ENCODE assay signal across 15 cellular contexts in the genomic region with DNA sequence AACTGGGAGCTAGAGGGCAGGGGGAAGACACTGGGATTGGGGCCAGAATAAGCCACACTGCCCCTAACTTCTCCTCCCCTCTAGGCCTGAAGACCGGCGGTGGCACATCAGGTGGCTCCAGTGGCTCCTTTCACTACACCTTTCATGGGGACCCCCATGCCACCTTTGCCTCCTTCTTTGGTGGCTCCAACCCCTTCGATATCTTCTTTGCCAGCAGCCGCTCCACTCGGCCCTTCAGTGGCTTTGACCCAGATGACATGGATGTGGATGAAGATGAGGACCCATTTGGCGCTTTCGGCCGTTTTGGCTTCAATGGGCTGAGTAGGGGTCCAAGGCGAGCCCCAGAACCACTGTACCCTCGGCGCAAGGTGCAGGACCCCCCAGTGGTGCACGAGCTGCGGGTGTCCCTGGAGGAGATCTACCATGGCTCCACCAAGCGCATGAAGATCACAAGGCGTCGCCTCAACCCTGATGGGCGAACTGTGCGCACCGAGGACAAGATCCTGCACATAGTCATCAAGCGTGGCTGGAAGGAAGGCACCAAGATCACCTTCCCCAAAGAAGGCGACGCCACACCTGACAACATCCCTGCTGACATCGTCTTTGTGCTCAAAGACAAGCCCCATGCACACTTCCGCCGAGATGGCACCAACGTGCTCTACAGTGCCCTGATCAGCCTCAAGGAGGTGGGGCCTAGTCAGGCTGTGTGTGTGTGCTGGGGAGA. TPM values are rescaled to one million over a fixed set of nuclear protein-coding genes. Genes with fewer than 3 reads are reported as not detected.
DNase-seq lines count a peak whose midpoint lies in the region; ATAC-seq and TF ChIP-seq lines count a peak whose summit lies in the region.
"Had no signal": no experiment of that assay in that cellular context is flagged by ENCODE, and none has a peak within 500 bp of the region (broad histone marks: within the 10 kb centered on the region; RNA-seq: fewer than 3 reads in every experiment).

No MANE protein-coding gene starts in this region.

- H3K36me3 ChIP-seq in adipocyte (ENCODE audit: control insufficient read depth, insufficient read depth, low read length, severe bottlenecking) (peaks cover 16% of the 10 kb centered on the region), smooth muscle cell (ENCODE audit: low read depth) (no peaks in the 10 kb centered on the region)

- H4K20me1 ChIP-seq in smooth muscle cell (ENCODE audit: low read depth), result peaks cover 9% of the 10 kb centered on the region

- H3K4me1 ChIP-seq in adipocyte (ENCODE audit: control insufficient read depth, insufficient read depth, low read length) (peaks cover 79% of the 10 kb centered on the region), smooth muscle cell (ENCODE audit: low read depth) (peaks cover 40% of the 10 kb centered on the region)

- H3K79me2 ChIP-seq in smooth muscle cell (ENCODE audit: low read depth), result no peaks in the 10 kb centered on the region

- H3K4me3 ChIP-seq in adipocyte (ENCODE audit: low read length) (peak overlapping the region; percentile 33), smooth muscle cell (no peak overlapping the region)
- H3K4me3 ChIP-seq: dorsolateral prefrontal cortex, lung had no signal

- TF ChIP-seq CTCF in GM13976 (IDR thresholded peaks at IDR 0.05; ENCODE audit: borderline replicate concordance, control extremely low read depth, extremely low read depth, insufficient read depth, missing control alignments) (no peak), smooth muscle cell (IDR thresholded peaks at IDR 0.05; ENCODE audit: borderline replicate concordance, insufficient read depth, poor library complexity, severe bottlenecking) (no peak)

- in situ Hi-C loops in GM13976 (cut with MboI; ENCODE audit: low sequenced_read_pairs, unreplicated experiment), result no loop called here

- ATAC-seq in GM18870 (IDR thresholded peaks at IDR 0.05; ENCODE audit: unreplicated experiment), result no peak
- no peak for ATAC-seq in HG03139 (IDR thresholded peaks at IDR 0.05; ENCODE audit: unreplicated experiment)
- ATAC-seq: Panc1; stimulated activated memory B cell treated with anti-CD40 and anti-IgM and Interleukin-4, amounts not matched to agents 10 μg/mL and 1 μg/mL and 100 μg/mL, for 72 hours; WTC11 had no signal

- peak overlapping the region; percentile 76 for H3K4me2 ChIP-seq in smooth muscle cell

- peaks cover 40% of the 10 kb centered on the region for H3F3A ChIP-seq in smooth muscle cell (ENCODE audit: low read depth)

- H3K9me3 ChIP-seq in adipocyte (ENCODE audit: control insufficient read depth, low read length), result no peaks in the 10 kb centered on the region
- no peaks in the 10 kb centered on the region for H3K9me3 ChIP-seq in smooth muscle cell (replicated peaks; ENCODE audit: low read depth)

- 97% methylated on average over 26 of the region's 26 CpGs for WGBS in smooth muscle cell (ENCODE audit: low lambda C conversion rate)

- no peak overlapping the region for H3K9ac ChIP-seq in adipocyte (ENCODE audit: low read length)
- peak overlapping the region; percentile 35 for H3K9ac ChIP-seq in smooth muscle cell (ENCODE audit: low read depth)

- DNase-seq in GM13976 (ENCODE audit: low spot score) (peak; percentile 3), adipocyte (ENCODE audit: low read depth) (no peak), hepatic stellate cell (ENCODE audit: low spot score) (peak; percentile 0), smooth muscle cell (lab: John Stamatoyannopoulos, UW; ENCODE audit: unreplicated experiment) (no peak), NCI-H2227 treated with DMSO at 0.1 percent for 48 hours (lab: John Stamatoyannopoulos, UW) (no peak)
- DNase-seq in effector CD8-positive, alpha-beta T cell (lab: John Stamatoyannopoulos, UW), result no peak
- DNase-seq: activated gamma-delta T cell, dorsolateral prefrontal cortex, NCI-H2107 had no signal

- H3K27ac ChIP-seq in smooth muscle cell (ENCODE audit: low read depth), result peak overlapping the region; percentile 100

- H2AFZ ChIP-seq in smooth muscle cell (ENCODE audit: low read depth), result no peak overlapping the region

- H3K27me3 ChIP-seq in adipocyte (replicated peaks; ENCODE audit: control insufficient read depth, insufficient read depth, low read length), result no peaks in the 10 kb centered on the region
- H3K27me3 ChIP-seq in smooth muscle cell (ENCODE audit: low read depth), result no peaks in the 10 kb centered on the region
- H3K27me3 ChIP-seq: dorsolateral prefrontal cortex had no signal

RNA-seq across cellular contexts. Expression of a gene that starts 6.8 kb away (rescaled TPM):
- total RNA-seq in smooth muscle cell, result 26.8 and 29.6 TPM in 2 replicates
- 28.4 and 30.5 TPM in 2 replicates for polyA plus RNA-seq in smooth muscle cell

RNA-seq across cellular contexts. Expression of a gene that starts 38.3 kb away (rescaled TPM):
- total RNA-seq in smooth muscle cell, result 0.22 and 0.49 TPM in 2 replicates
- 0.07 and 0.90 TPM in 2 replicates for polyA plus RNA-seq in smooth muscle cell

Comparison
In these comparisons a context has a peak if more than half of its experiments do, and no peak if none do; other contexts are left out.
1. DNase-seq: peak in GM13976 (single experiment) and hepatic stellate cell (single experiment); none in adipocyte (single experiment), smooth muscle cell (single experiment), NCI-H2227 treated with DMSO at 0.1 percent for 48 hours (single experiment) and effector CD8-positive, alpha-beta T cell (single experiment).